Comparison of ENCODE assay signal across 1 cellular context in genomic region chr6:26054937-26055669, GRCh38.
A peak's percentile ranks its signal among the peaks of the same experiment; 100 is the strongest.
TF ChIP-seq lines count a peak whose summit lies in the region.

No MANE protein-coding gene starts in this region.

TF ChIP-seq in HepG2, 621 proteins besides CTCF, POLR2A, EP300 and RAD21 (continued from another document and continues in another):
- TF ChIP-seq FOXP4 (CRISPR knock-in tag; IDR thresholded peaks at IDR 0.05): peak; percentile 66
- TF ChIP-seq USF2 (IDR thresholded peaks at IDR 0.05; ENCODE audit: low read depth, low read length): no peak
- TF ChIP-seq USF2 (CRISPR knock-in tag; IDR thresholded peaks at IDR 0.05; ENCODE audit: borderline replicate concordance): no peak
- TF ChIP-seq FLYWCH1 (CRISPR knock-in tag; IDR thresholded peaks at IDR 0.05): no peak
- no peak for TF ChIP-seq SIX1 (CRISPR knock-in tag; IDR thresholded peaks at IDR 0.05; ENCODE audit: borderline replicate concordance)
- no peak for TF ChIP-seq BCL3 (CRISPR knock-in tag; IDR thresholded peaks at IDR 0.05)
- no peak for TF ChIP-seq CAMTA2 (CRISPR knock-in tag; IDR thresholded peaks at IDR 0.05; ENCODE audit: borderline replicate concordance)
- TF ChIP-seq NFAT5 (CRISPR knock-in tag; IDR thresholded peaks at IDR 0.05): no peak
- TF ChIP-seq SAFB2 (CRISPR knock-in tag; IDR thresholded peaks at IDR 0.05; ENCODE audit: borderline replicate concordance, low read depth): no peak
- TF ChIP-seq CBFB (CRISPR knock-in tag; IDR thresholded peaks at IDR 0.05): peak; percentile 97
- peak; percentile 65; the same call in 1 of the 2 replicates for TF ChIP-seq HINFP (CRISPR knock-in tag; IDR thresholded peaks at IDR 0.05; ENCODE audit: low read depth)
- peak; percentile 90 for TF ChIP-seq ZNF281 (CRISPR knock-in tag; IDR thresholded peaks at IDR 0.05; ENCODE audit: borderline replicate concordance)
- peak; percentile 96 for TF ChIP-seq ARID3A (IDR thresholded peaks at IDR 0.05; ENCODE audit: low read depth, low read length)
- peak; percentile 28; the same call in 1 of the 2 replicates for TF ChIP-seq KLF11 (CRISPR knock-in tag; IDR thresholded peaks at IDR 0.05)
- TF ChIP-seq ATF3 (CRISPR knock-in tag; IDR thresholded peaks at IDR 0.05): peak; percentile 74
- no peak for TF ChIP-seq ISX (CRISPR knock-in tag; conservative IDR thresholded peaks at IDR 0.05)
- TF ChIP-seq ZNF260 (CRISPR knock-in tag; IDR thresholded peaks at IDR 0.05; ENCODE audit: borderline replicate concordance, low read depth): no peak
- no peak for TF ChIP-seq HNF1A (IDR thresholded peaks at IDR 0.05; ENCODE audit: low read depth)
- TF ChIP-seq HNF1A (CRISPR knock-in tag; IDR thresholded peaks at IDR 0.05; ENCODE audit: borderline replicate concordance): no peak; the same call in 1 of the 2 replicates
- TF ChIP-seq MNT (IDR thresholded peaks at IDR 0.05): peak; percentile 42; the same call in 1 of the 2 replicates
- TF ChIP-seq JDP2 (CRISPR knock-in tag; IDR thresholded peaks at IDR 0.05; ENCODE audit: borderline replicate concordance): no peak
- TF ChIP-seq ZKSCAN1 (IDR thresholded peaks at IDR 0.05; ENCODE audit: low read length): peak; percentile 60
- peak; percentile 70; the same call in 1 of the 2 replicates for TF ChIP-seq ZNF614 (CRISPR knock-in tag; IDR thresholded peaks at IDR 0.05; ENCODE audit: borderline replicate concordance)
- peak; percentile 63; the same call in 1 of the 2 replicates for TF ChIP-seq THAP11 (CRISPR knock-in tag; IDR thresholded peaks at IDR 0.05)
- no peak for TF ChIP-seq ZNF33A (CRISPR knock-in tag; IDR thresholded peaks at IDR 0.05; ENCODE audit: borderline replicate concordance)
- 0 out of 2 replicates have a peak, but pooled peaks have one; percentile 55 for TF ChIP-seq ZNF713 (CRISPR knock-in tag; IDR thresholded peaks at IDR 0.05)
- TF ChIP-seq SNAPC2 (CRISPR knock-in tag; IDR thresholded peaks at IDR 0.05): peak; percentile 44; the same call in 1 of the 2 replicates
- 0 out of 2 replicates have a peak, but pooled peaks have one; percentile 27 for TF ChIP-seq TP53 (CRISPR knock-in tag; conservative IDR thresholded peaks at IDR 0.05)
- TF ChIP-seq NFE2L1 (CRISPR knock-in tag; IDR thresholded peaks at IDR 0.05; ENCODE audit: borderline replicate concordance): no peak
- peak; percentile 53; the same call in 1 of the 2 replicates for TF ChIP-seq KDM1A (CRISPR knock-in tag; IDR thresholded peaks at IDR 0.05)
- TF ChIP-seq ZNF292 (CRISPR knock-in tag; IDR thresholded peaks at IDR 0.05; ENCODE audit: borderline replicate concordance, low read depth): no peak
